ENCODE assay signal across 8 cellular contexts in the genomic region with DNA sequence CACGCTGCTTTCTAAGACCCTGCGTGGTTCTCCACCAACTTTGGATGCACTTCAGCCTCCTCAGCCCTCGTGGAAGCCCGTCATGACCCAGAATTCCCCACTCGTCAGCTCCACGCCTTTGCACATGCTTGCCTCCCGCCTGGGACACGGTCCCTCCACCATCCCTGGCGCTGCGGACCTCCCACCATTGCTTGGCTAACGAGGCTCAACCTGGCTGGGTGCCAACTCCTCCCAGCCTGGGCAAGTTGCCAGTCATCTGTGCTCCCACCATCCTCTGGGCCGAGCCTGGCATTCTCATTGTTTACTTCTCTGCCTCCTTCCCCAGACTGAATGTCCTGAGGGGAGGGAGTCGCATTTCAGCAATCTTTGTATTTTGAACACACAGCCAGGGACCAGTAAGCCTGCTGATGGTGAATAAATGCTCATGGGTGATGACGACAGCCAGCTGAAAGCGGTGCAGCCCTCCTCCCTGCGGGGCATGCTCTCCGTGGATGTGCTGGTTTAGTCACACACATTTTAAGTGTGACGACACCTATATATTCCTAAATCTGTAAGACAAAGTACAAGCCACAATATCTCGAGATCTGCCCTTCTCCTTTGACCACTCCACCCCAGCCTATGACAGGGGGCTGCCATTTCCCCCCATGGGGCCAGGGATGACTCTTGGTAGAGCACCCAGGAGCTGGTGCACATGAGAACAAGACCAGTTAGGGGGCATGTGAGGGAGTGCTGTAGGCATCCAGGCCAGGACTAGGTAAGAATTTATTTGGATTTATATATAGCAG. TPM values are rescaled to one million over a fixed set of nuclear protein-coding genes. Genes with fewer than 3 reads are reported as not detected.
DNase-seq lines count a peak whose midpoint lies in the region; ATAC-seq and TF ChIP-seq lines count a peak whose summit lies in the region.

No MANE protein-coding gene starts in this region.

- WGBS in spleen, 5 donors, result 30 to 47% (median 31%) methylated on average over 19 of the region's 19 CpGs

- peaks cover 47% of the 10 kb centered on the region for H3K4me1 Mint-ChIP-seq in brain

- peaks cover 3% of the 10 kb centered on the region for H3K27me3 Mint-ChIP-seq in brain

- TF ChIP-seq POLR2A in spleen (IDR thresholded peaks at IDR 0.05), result no peak

- H3K4me3 Mint-ChIP-seq in brain, result peak overlapping the region in 4 of 5 experiments; percentile 50 to 79 (median 77)

- intact Hi-C loops in spleen (cut with DNase I; ENCODE audit: low total_unique reads), result no loop called here

- ATAC-seq in GM19395 (IDR thresholded peaks at IDR 0.05; ENCODE audit: unreplicated experiment) (peak; percentile 52), HG03354 (IDR thresholded peaks at IDR 0.05; ENCODE audit: poor library complexity, severe bottlenecking, unreplicated experiment) (peak; percentile 49)

- H3K9me3 ChIP-seq in spleen, result no peaks in the 10 kb centered on the region

- no peaks in the 10 kb centered on the region for H3K27me3 ChIP-seq in spleen (replicated peaks in 1 of 7)

- peaks cover 17% of the 10 kb centered on the region for H3K36me3 Mint-ChIP-seq in brain

- DNase-seq in COLO668 (lab: John Stamatoyannopoulos, UW; ENCODE audit: unreplicated experiment), result peak; percentile 98
- DNase-seq in NCI-H460 (ENCODE audit: extremely low read depth, low read depth), result peak; percentile 62
- peak; percentile 54 for DNase-seq in iPS-NIHi11 (ENCODE audit: low spot score)
- DNase-seq in spleen, result no peak
- DNase-seq in SKM-1 treated with dmso at 0.1 percent for 144 hours (lab: John Stamatoyannopoulos, UW; ENCODE audit: unreplicated experiment), result no peak

- peak overlapping the region; percentile 83 to 99 (median 96) for H3K27ac Mint-ChIP-seq in brain

- H3K27ac ChIP-seq in spleen, result peak overlapping the region in 6 of 8 donors; percentile 12 to 62 (median 40)

- peaks cover 19 to 31% (median 23%) of the 10 kb centered on the region in 5 experiments for H3K9me3 Mint-ChIP-seq in brain

- no peak for TF ChIP-seq CTCF in brain (conservative IDR thresholded peaks at IDR 0.05)
- no peak for TF ChIP-seq CTCF in spleen (IDR thresholded peaks at IDR 0.05 in 8 of 11, conservative IDR thresholded peaks at IDR 0.05 in 3 of 11)

- H3K4me3 ChIP-seq in spleen, result peak overlapping the region in 1 of 8 donors; percentile 35

- H3K4me1 ChIP-seq in spleen, result peaks cover under 1 to 50% (median 22%) of the 10 kb centered on the region in 6 donors

- no peaks in the 10 kb centered on the region for H3K36me3 ChIP-seq in spleen

RNA-seq across cellular contexts. Expression of a gene that starts 37.6 kb away (rescaled TPM):
- 7.2 and 8.4 TPM in 2 replicates for total RNA-seq in NCI-H460 (2014; rRNA removed; shearing (Covaris generic))
- polyA plus RNA-seq in NCI-H460 (2014; cell fraction: nucleus; rRNA removed), result 2.4 and 3.6 TPM in 2 replicates
- polyA plus RNA-seq in brain (ENCODE audit: insufficient read depth, low read depth, low replicate concordance) (1.2 TPM), spleen (1 to 10 TPM; 2.0 to 5.3 (median 2.4) TPM)
- total RNA-seq in spleen, result 10 to 100 TPM; 20.7 to 37.8 (median 26.7) TPM

Comparison
In these comparisons a context has a peak if more than half of its experiments do, and no peak if none do; other contexts are left out.
1. DNase-seq: peak in COLO668 (single experiment), NCI-H460 (single experiment) and iPS-NIHi11 (single experiment); none in spleen (single experiment) and SKM-1 treated with dmso at 0.1 percent for 144 hours (single experiment).